ENCODE assay signal across 8 cellular contexts in the genomic region with DNA sequence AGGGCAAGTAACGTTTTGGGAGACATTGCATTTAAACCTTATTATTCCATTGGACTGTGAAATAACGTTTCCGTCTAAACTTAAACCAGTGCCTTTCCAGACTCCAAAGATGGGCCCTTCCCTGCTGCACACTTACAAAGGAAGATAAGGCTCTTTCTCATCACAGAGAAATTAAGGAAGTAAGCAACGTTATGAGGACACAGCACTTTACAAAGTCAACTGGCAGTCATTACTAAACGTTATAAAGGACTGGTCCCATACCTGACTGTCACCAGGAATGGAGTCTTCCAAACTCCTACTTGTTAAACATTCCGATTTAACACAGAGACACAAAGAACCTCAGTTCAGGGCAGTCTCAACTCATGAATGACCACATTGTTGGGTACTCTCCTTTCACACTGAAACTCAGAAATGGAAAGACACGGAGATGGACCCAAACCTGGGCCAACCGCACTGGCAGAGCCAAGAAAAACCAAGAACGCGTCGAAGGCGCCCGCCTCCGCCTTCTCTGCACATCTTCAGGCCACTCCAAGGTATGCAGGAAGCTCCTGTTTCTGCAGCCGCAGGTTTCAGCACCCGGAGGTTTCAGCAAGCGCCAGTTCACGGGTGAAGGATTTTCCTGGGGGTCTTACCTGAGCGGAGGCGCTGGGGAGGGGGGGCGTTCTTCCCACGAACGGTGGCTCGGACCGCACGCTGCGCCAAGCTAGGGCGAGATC. TPM values are rescaled to one million over a fixed set of nuclear protein-coding genes. Genes with fewer than 3 reads are reported as not detected.
DNase-seq lines count a peak whose midpoint lies in the region; ATAC-seq and TF ChIP-seq lines count a peak whose summit lies in the region.

No MANE protein-coding gene starts in this region.

- DNase-seq in activated CD4-positive, CD25-positive, alpha-beta regulatory T cell treated with anti-CD3 and anti-CD28 coated beads, Interleukin-2, amount 50 U/mL, for 72 hours, result peak; percentile 44
- no peak for DNase-seq in HAP-1 (ENCODE audit: low spot score in 2 of 2)
- peak; percentile 45 for DNase-seq in MM.1S
- DNase-seq in activated T-cell treated with anti-CD3 and anti-CD28 coated beads, Interleukin-2, amount 50 U/mL, for 4 hours, result no peak
- peak; percentile 71 for DNase-seq in foreskin melanocyte
- DNase-seq in osteoblast (ENCODE audit: insufficient read length, low spot score, missing footprints), result peak; percentile 44
- no peak for DNase-seq in ecto neural progenitor cell (ENCODE audit: low spot score)

- TF ChIP-seq CTCF in MM.1S (IDR thresholded peaks at IDR 0.05; ENCODE audit: low read length) (no peak), osteoblast (IDR thresholded peaks at IDR 0.05; ENCODE audit: extremely low read depth, low read depth, low read length) (no peak)

- H3K36me3 Mint-ChIP-seq in activated T-cell treated with anti-CD3 and anti-CD28 coated beads, Interleukin-2, amount 50 U/mL, for 4 hours (ENCODE audit: insufficient read depth), result peaks cover 3% of the 10 kb centered on the region

- H3K9me3 ChIP-seq in HAP-1, result no peaks in the 10 kb centered on the region
- no peaks in the 10 kb centered on the region for H3K9me3 ChIP-seq in MM.1S (replicated peaks; ENCODE audit: insufficient read depth, low read length)
- H3K9me3 ChIP-seq in osteoblast (ENCODE audit: low read depth, low read length), result no peaks in the 10 kb centered on the region

- H3K27ac ChIP-seq in MM.1S (ENCODE audit: low read length) (peak overlapping the region; percentile 90), osteoblast (ENCODE audit: low read depth, low read length) (peak overlapping the region; percentile 57)

- peaks cover 41% of the 10 kb centered on the region for H3F3A ChIP-seq in MM.1S (ENCODE audit: insufficient read depth, low read length)

- H3K27me3 ChIP-seq in HAP-1 (ENCODE audit: low read depth), result no peaks in the 10 kb centered on the region
- no peaks in the 10 kb centered on the region for H3K27me3 ChIP-seq in MM.1S (replicated peaks; ENCODE audit: insufficient read depth, low read length)
- H3K27me3 ChIP-seq in osteoblast (ENCODE audit: insufficient read depth, low read length), result no peaks in the 10 kb centered on the region

- H3K9ac ChIP-seq in MM.1S (ENCODE audit: low read length), result peak overlapping the region; percentile 70

- peak overlapping the region; percentile 95 for H3K4me3 ChIP-seq in HAP-1
- H3K4me3 ChIP-seq in MM.1S (ENCODE audit: low read length), result peak overlapping the region; percentile 82
- H3K4me3 ChIP-seq in osteoblast (ENCODE audit: insufficient read depth, low read length), result peak overlapping the region; percentile 98

- H3K4me3 Mint-ChIP-seq in activated T-cell treated with anti-CD3 and anti-CD28 coated beads, Interleukin-2, amount 50 U/mL, for 4 hours, result peak overlapping the region; percentile 96

- H3K79me2 ChIP-seq in MM.1S (ENCODE audit: low read length) (peaks cover 51% of the 10 kb centered on the region), osteoblast (ENCODE audit: insufficient read depth, low read length) (peaks cover 56% of the 10 kb centered on the region)

- H3K4me1 ChIP-seq in HAP-1, result peaks cover 8% of the 10 kb centered on the region
- H3K4me1 ChIP-seq in MM.1S (ENCODE audit: low read length), result peaks cover 17% of the 10 kb centered on the region
- peaks cover 17% of the 10 kb centered on the region for H3K4me1 ChIP-seq in osteoblast (ENCODE audit: insufficient read depth, low read length)

- in situ Hi-C loops in HAP-1 (cut with MboI; ENCODE audit: low sequenced_read_pairs), result no loop called here

- no peaks in the 10 kb centered on the region for H3K9me3 Mint-ChIP-seq in activated T-cell treated with anti-CD3 and anti-CD28 coated beads, Interleukin-2, amount 50 U/mL, for 4 hours

- peak overlapping the region; percentile 81 for H2AFZ ChIP-seq in MM.1S (ENCODE audit: low read length)
- H2AFZ ChIP-seq in osteoblast (ENCODE audit: low read length), result peak overlapping the region; percentile 94

- peaks cover 34% of the 10 kb centered on the region for H3K4me1 Mint-ChIP-seq in activated T-cell treated with anti-CD3 and anti-CD28 coated beads, Interleukin-2, amount 50 U/mL, for 4 hours (ENCODE audit: low read depth)

- no peaks in the 10 kb centered on the region for H3K9me2 ChIP-seq in MM.1S (replicated peaks; ENCODE audit: insufficient read depth, low read length)

- ATAC-seq in activated CD4-positive, CD25-positive, alpha-beta regulatory T cell treated with anti-CD3 and anti-CD28 coated beads, Interleukin-2, amount 50 U/mL, for 24 hours, result no peak
- peak; percentile 0 to 2 for ATAC-seq in activated T-cell treated with anti-CD3 and anti-CD28 coated beads, Interleukin-2, amount 50 U/mL, for 4 hours

- H3K36me3 ChIP-seq in HAP-1 (replicated peaks) (no peaks in the 10 kb centered on the region), MM.1S (replicated peaks; ENCODE audit: insufficient read depth, low read length) (no peaks in the 10 kb centered on the region), osteoblast (ENCODE audit: insufficient read depth, low read length) (no peaks in the 10 kb centered on the region)

- no peaks in the 10 kb centered on the region for H3K27me3 Mint-ChIP-seq in activated T-cell treated with anti-CD3 and anti-CD28 coated beads, Interleukin-2, amount 50 U/mL, for 4 hours (ENCODE audit: low read depth)

- H4K20me1 ChIP-seq in MM.1S (ENCODE audit: insufficient read depth, low read length) (no peaks in the 10 kb centered on the region), osteoblast (ENCODE audit: insufficient read depth, low read length) (peaks cover 18% of the 10 kb centered on the region)

- H3K4me2 ChIP-seq in MM.1S (ENCODE audit: low read depth, low read length), result peak overlapping the region; percentile 93
- peak overlapping the region; percentile 86 for H3K4me2 ChIP-seq in osteoblast (ENCODE audit: insufficient read depth, low read length)

RNA-seq across cellular contexts. Expression of gene PAPSS1, which starts 0.7 kb away (rescaled TPM):
- 10 to 100 TPM; 19.8 to 23.3 (median 21.6) TPM for total RNA-seq in activated T-cell treated with anti-CD3 and anti-CD28 coated beads, Interleukin-2, amount 50 U/mL, for 4 hours
- 107 and 123 TPM in 2 replicates for total RNA-seq in osteoblast

Comparison
In these comparisons a context has a peak if more than half of its experiments do, and no peak if none do; other contexts are left out.
1. DNase-seq: peak in activated CD4-positive, CD25-positive, alpha-beta regulatory T cell treated with anti-CD3 and anti-CD28 coated beads, Interleukin-2, amount 50 U/mL, for 72 hours (single experiment), MM.1S (single experiment), foreskin melanocyte (single experiment) and osteoblast (single experiment); none in HAP-1 (0 of 2), activated T-cell treated with anti-CD3 and anti-CD28 coated beads, Interleukin-2, amount 50 U/mL, for 4 hours (single experiment) and ecto neural progenitor cell (single experiment).
2. ATAC-seq: peak in activated T-cell treated with anti-CD3 and anti-CD28 coated beads, Interleukin-2, amount 50 U/mL, for 4 hours (2 of 2); none in activated CD4-positive, CD25-positive, alpha-beta regulatory T cell treated with anti-CD3 and anti-CD28 coated beads, Interleukin-2, amount 50 U/mL, for 24 hours (0 of 2).
3. Peak in every context shown above with its lines, with median percentiles within 50 percentile points of each other: H3K4me3 ChIP-seq.